Comparison of ENCODE assay signal across 20 cellular contexts in genomic region chr18:37955201-37955600, GRCh38.
DNase-seq lines count a peak whose midpoint lies in the region; ATAC-seq lines count a peak whose summit lies in the region.
"Had no signal": no experiment of that assay in that cellular context is flagged by ENCODE, and none has a peak within 500 bp of the region (broad histone marks: within the 10 kb centered on the region; RNA-seq: fewer than 3 reads in every experiment).

No MANE protein-coding gene starts in this region.

- H3K14ac ChIP-seq in mesenchymal stem cell (ENCODE audit: low read length in 2 of 2): no peak overlapping the region

- H4K91ac ChIP-seq in mesenchymal stem cell (ENCODE audit: low read length): no peak overlapping the region

- no peak overlapping the region for H2BK5ac ChIP-seq in mesenchymal stem cell (ENCODE audit: low read depth, low read length, poor library complexity, severe bottlenecking)

- no peak overlapping the region for H3K18ac ChIP-seq in mesenchymal stem cell (ENCODE audit: low read depth in 1 of 2, low read length in 2 of 2)

- H3K4ac ChIP-seq in mesenchymal stem cell (ENCODE audit: low read depth in 1 of 2, low read length in 2 of 2): no peak overlapping the region

- no peak overlapping the region for H2BK120ac ChIP-seq in mesenchymal stem cell (ENCODE audit: low read depth, low read length)

- no peak overlapping the region for H3K4me2 ChIP-seq in mesenchymal stem cell (ENCODE audit: low read length, poor library complexity, severe bottlenecking)
- H3K4me2 ChIP-seq: BLaER1 had no signal

- in situ Hi-C loops in G401 (cut with HindIII; ENCODE audit: low sequenced_read_pairs): no loop called here

- H3K79me1 ChIP-seq in mesenchymal stem cell (replicated peaks; ENCODE audit: low read length, poor library complexity, severe bottlenecking): no peaks in the 10 kb centered on the region

- H3K4me3 ChIP-seq in mesenchymal stem cell (ENCODE audit: insufficient read depth in 1 of 2, low read depth in 1 of 2, low read length in 2 of 2): no peak overlapping the region
- H3K4me3 ChIP-seq: BLaER1, GM12878 had no signal

- H3K9ac ChIP-seq in mesenchymal stem cell (ENCODE audit: low read length): no peak overlapping the region
- H3K9ac ChIP-seq: BLaER1 had no signal

- H2AFZ ChIP-seq in mesenchymal stem cell (ENCODE audit: low read depth, low read length): peak overlapping the region; percentile 42

- H3K9me3 ChIP-seq in mesenchymal stem cell (ENCODE audit: control insufficient read depth, low read length): no peaks in the 10 kb centered on the region
- H3K9me3 ChIP-seq: BE2C had no signal

- H3K36me3 ChIP-seq in mesenchymal stem cell (ENCODE audit: control insufficient read depth in 1 of 2, insufficient read depth in 2 of 2, low read depth in 1 of 2, low read length in 2 of 2): no peaks in the 10 kb centered on the region
- H3K36me3 ChIP-seq: BE2C, BLaER1 had no signal

- WGBS in mesenchymal stem cell: 88% methylated on average over 1 of the region's 2 CpGs

- H2BK15ac ChIP-seq in mesenchymal stem cell (ENCODE audit: low read depth, poor library complexity, severe bottlenecking): no peak overlapping the region

- H2BK12ac ChIP-seq in mesenchymal stem cell (ENCODE audit: low read length in 2 of 2): no peak overlapping the region

- H4K8ac ChIP-seq in mesenchymal stem cell (ENCODE audit: low read length): no peak overlapping the region

- DNase-seq in G401 (ENCODE audit: low spot score): peak; percentile 77
- peak; percentile 75 for DNase-seq in cerebellar cortex (ENCODE audit: low spot score)
- DNase-seq in mesenchymal stem cell: no peak
- no peak for DNase-seq in HPDE6-E6E7 (ENCODE audit: extremely low spot score)
- DNase-seq: 8988T; ACHN; BE2C; CD4-positive, alpha-beta memory T cell; CD4-positive, CD25-positive, alpha-beta regulatory T cell; CD8-positive, alpha-beta memory T cell; COR-L47; DMS 273 treated with DMSO at 0.1 percent for 48 hours; DMS153; DMS53; DND-41; EL; GF-D8 had no signal

- no peak for ATAC-seq in HG03280 (IDR thresholded peaks at IDR 0.05; ENCODE audit: unreplicated experiment)
- ATAC-seq: GM12878 had no signal

- H3K4me1 ChIP-seq in mesenchymal stem cell (ENCODE audit: control insufficient read depth, insufficient read depth, low read depth, low read length): no peaks in the 10 kb centered on the region
- H3K4me1 ChIP-seq: BE2C, BLaER1 had no signal

- H3K23ac ChIP-seq in mesenchymal stem cell (ENCODE audit: low read length in 2 of 2): no peak overlapping the region

- no peak overlapping the region for H2AK5ac ChIP-seq in mesenchymal stem cell (ENCODE audit: low read length, severe bottlenecking)

- no peak overlapping the region for H3K27ac ChIP-seq in mesenchymal stem cell (ENCODE audit: low read length, poor library complexity, severe bottlenecking)
- H3K27ac ChIP-seq: BLaER1 had no signal

- no peaks in the 10 kb centered on the region for H3K27me3 ChIP-seq in mesenchymal stem cell (ENCODE audit: control insufficient read depth in 1 of 2, insufficient read depth in 1 of 2, low read length in 2 of 2)
- H3K27me3 ChIP-seq: BE2C, BLaER1 had no signal

Comparison
In these comparisons a context has a peak if more than half of its experiments do, and no peak if none do; other contexts are left out.
1. DNase-seq: peak in G401 (single experiment) and cerebellar cortex (single experiment); none in mesenchymal stem cell (single experiment) and HPDE6-E6E7 (single experiment).